Comparison of ENCODE assay signal across 17 cellular contexts in the genomic region with DNA sequence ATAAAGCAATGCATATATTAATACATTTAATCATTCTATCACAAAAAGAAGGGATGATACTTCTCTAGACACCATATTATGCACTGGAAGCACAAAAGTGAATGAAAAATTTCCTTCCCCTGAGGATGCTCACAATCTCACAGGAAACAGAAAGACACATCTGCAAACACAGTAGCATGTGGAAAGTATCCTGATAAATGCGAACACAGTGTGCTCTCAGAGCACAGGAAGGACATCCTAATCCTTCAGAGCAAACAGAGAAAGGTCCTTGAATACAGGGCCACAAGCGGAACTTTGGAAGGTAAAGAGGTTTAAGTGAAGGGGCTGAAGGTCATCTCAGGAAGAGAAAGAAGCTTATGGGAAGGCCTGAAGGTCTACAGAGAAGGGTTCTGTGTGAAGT.
DNase-seq lines count a peak whose midpoint lies in the region; ATAC-seq and TF ChIP-seq lines count a peak whose summit lies in the region.
"Had no signal": no experiment of that assay in that cellular context is flagged by ENCODE, and none has a peak within 500 bp of the region (broad histone marks: within the 10 kb centered on the region; RNA-seq: fewer than 3 reads in every experiment).

No MANE protein-coding gene starts in this region.

- intact Hi-C loops in spleen (cut with DNase I; ENCODE audit: low total_unique reads), result no loop called here

- H3K4me1 ChIP-seq in spleen (no peaks in the 10 kb centered on the region), smooth muscle cell (ENCODE audit: low read depth) (no peaks in the 10 kb centered on the region)
- H3K4me1 ChIP-seq: BE2C, BLaER1, Caco-2 had no signal

- ATAC-seq in stimulated activated memory B cell treated with anti-CD40 and anti-IgM and Interleukin-4, amounts not matched to agents 10 μg/mL and 1 μg/mL and 100 μg/mL, for 72 hours, result no peak
- ATAC-seq: CD8-positive, alpha-beta T cell had no signal

- H3F3A ChIP-seq in smooth muscle cell (ENCODE audit: low read depth), result no peaks in the 10 kb centered on the region

- H3K9ac ChIP-seq in smooth muscle cell (ENCODE audit: low read depth), result no peak overlapping the region
- H3K9ac ChIP-seq: BLaER1 had no signal

- H3K4me3 ChIP-seq in spleen, result no peak overlapping the region
- no peak overlapping the region for H3K4me3 ChIP-seq in smooth muscle cell
- H3K4me3 ChIP-seq: BLaER1 had no signal

- TF ChIP-seq CTCF in VCaP (conservative IDR thresholded peaks at IDR 0.05) (no peak), spleen (IDR thresholded peaks at IDR 0.05 in 8 of 11, conservative IDR thresholded peaks at IDR 0.05 in 3 of 11) (no peak), smooth muscle cell (IDR thresholded peaks at IDR 0.05; ENCODE audit: borderline replicate concordance, insufficient read depth, poor library complexity, severe bottlenecking) (no peak)

- H3K9me3 Mint-ChIP-seq in stimulated activated memory B cell treated with anti-CD40 and anti-IgM and Interleukin-4, amounts not matched to agents 10 μg/mL and 1 μg/mL and 100 μg/mL, for 72 hours, result peaks cover 5% of the 10 kb centered on the region

- TF ChIP-seq POLR2A in spleen (IDR thresholded peaks at IDR 0.05), result no peak

- peak; percentile 41 for DNase-seq in DMS53 (lab: John Stamatoyannopoulos, UW)
- DNase-seq in DMS53 treated with DMSO at 0.1 percent for 48 hours (lab: John Stamatoyannopoulos, UW; ENCODE audit: unreplicated experiment), result no peak
- no peak for DNase-seq in spleen
- no peak for DNase-seq in smooth muscle cell (lab: John Stamatoyannopoulos, UW; ENCODE audit: unreplicated experiment)
- DNase-seq: 8988T; ACHN; BE2C; Caco-2; Calu3; CD4-positive, alpha-beta T cell; CD8-positive, alpha-beta T cell; DMS79 treated with DMSO at 0.1 percent for 48 hours; GF-D8 had no signal

- H3K9me3 ChIP-seq in spleen (peaks cover 0 to 9% (median 3%) of the 10 kb centered on the region in 8 donors), smooth muscle cell (replicated peaks; ENCODE audit: low read depth) (no peaks in the 10 kb centered on the region)
- H3K9me3 ChIP-seq: BE2C, BLaER1, Caco-2 had no signal

- no peak overlapping the region for H3K4me3 Mint-ChIP-seq in stimulated activated memory B cell treated with anti-CD40 and anti-IgM and Interleukin-4, amounts not matched to agents 10 μg/mL and 1 μg/mL and 100 μg/mL, for 72 hours
- H3K4me3 Mint-ChIP-seq: CD4-positive, alpha-beta T cell; CD8-positive, alpha-beta T cell had no signal

- H3K27ac Mint-ChIP-seq in stimulated activated memory B cell treated with anti-CD40 and anti-IgM and Interleukin-4, amounts not matched to agents 10 μg/mL and 1 μg/mL and 100 μg/mL, for 72 hours, result no peak overlapping the region
- H3K27ac Mint-ChIP-seq: CD4-positive, alpha-beta T cell; CD8-positive, alpha-beta T cell had no signal

- no peak overlapping the region for H3K4me2 ChIP-seq in smooth muscle cell
- H3K4me2 ChIP-seq: BLaER1 had no signal

- H3K79me2 ChIP-seq in smooth muscle cell (ENCODE audit: low read depth), result no peaks in the 10 kb centered on the region

- H4K20me1 ChIP-seq in smooth muscle cell (ENCODE audit: low read depth), result no peaks in the 10 kb centered on the region
- H4K20me1 ChIP-seq: BLaER1 had no signal

- H3K27me3 ChIP-seq in spleen (replicated peaks in 1 of 7) (no peaks in the 10 kb centered on the region), smooth muscle cell (ENCODE audit: low read depth) (no peaks in the 10 kb centered on the region)
- H3K27me3 ChIP-seq: BE2C, BLaER1 had no signal

- H3K27me3 Mint-ChIP-seq in stimulated activated memory B cell treated with anti-CD40 and anti-IgM and Interleukin-4, amounts not matched to agents 10 μg/mL and 1 μg/mL and 100 μg/mL, for 72 hours, result no peaks in the 10 kb centered on the region
- H3K27me3 Mint-ChIP-seq: CD4-positive, alpha-beta T cell had no signal

- no peak overlapping the region for H2AFZ ChIP-seq in smooth muscle cell (ENCODE audit: low read depth)

- H3K36me3 Mint-ChIP-seq in stimulated activated memory B cell treated with anti-CD40 and anti-IgM and Interleukin-4, amounts not matched to agents 10 μg/mL and 1 μg/mL and 100 μg/mL, for 72 hours, result no peaks in the 10 kb centered on the region
- H3K36me3 Mint-ChIP-seq: CD8-positive, alpha-beta T cell had no signal

- 58 to 72% (median 68%) methylated on average over 2 of the region's 2 CpGs for WGBS in spleen, 5 donors
- WGBS in smooth muscle cell (ENCODE audit: low lambda C conversion rate), result 91% methylated on average over 2 of the region's 2 CpGs

- H3K27ac ChIP-seq in VCaP, result peak overlapping the region; percentile 76
- H3K27ac ChIP-seq in spleen, result peak overlapping the region in 7 of 8 donors; percentile 9 to 71 (median 59)
- H3K27ac ChIP-seq in smooth muscle cell (ENCODE audit: low read depth), result no peak overlapping the region
- H3K27ac ChIP-seq: BLaER1, C4-2B had no signal

- H3K4me1 Mint-ChIP-seq in stimulated activated memory B cell treated with anti-CD40 and anti-IgM and Interleukin-4, amounts not matched to agents 10 μg/mL and 1 μg/mL and 100 μg/mL, for 72 hours, result no peaks in the 10 kb centered on the region

- H3K36me3 ChIP-seq in spleen, result no peaks in the 10 kb centered on the region
- H3K36me3 ChIP-seq in smooth muscle cell (ENCODE audit: low read depth), result no peaks in the 10 kb centered on the region
- H3K36me3 ChIP-seq: BE2C, BLaER1 had no signal
